Comparison of ENCODE assay signal across 30 cellular contexts in the genomic region with DNA sequence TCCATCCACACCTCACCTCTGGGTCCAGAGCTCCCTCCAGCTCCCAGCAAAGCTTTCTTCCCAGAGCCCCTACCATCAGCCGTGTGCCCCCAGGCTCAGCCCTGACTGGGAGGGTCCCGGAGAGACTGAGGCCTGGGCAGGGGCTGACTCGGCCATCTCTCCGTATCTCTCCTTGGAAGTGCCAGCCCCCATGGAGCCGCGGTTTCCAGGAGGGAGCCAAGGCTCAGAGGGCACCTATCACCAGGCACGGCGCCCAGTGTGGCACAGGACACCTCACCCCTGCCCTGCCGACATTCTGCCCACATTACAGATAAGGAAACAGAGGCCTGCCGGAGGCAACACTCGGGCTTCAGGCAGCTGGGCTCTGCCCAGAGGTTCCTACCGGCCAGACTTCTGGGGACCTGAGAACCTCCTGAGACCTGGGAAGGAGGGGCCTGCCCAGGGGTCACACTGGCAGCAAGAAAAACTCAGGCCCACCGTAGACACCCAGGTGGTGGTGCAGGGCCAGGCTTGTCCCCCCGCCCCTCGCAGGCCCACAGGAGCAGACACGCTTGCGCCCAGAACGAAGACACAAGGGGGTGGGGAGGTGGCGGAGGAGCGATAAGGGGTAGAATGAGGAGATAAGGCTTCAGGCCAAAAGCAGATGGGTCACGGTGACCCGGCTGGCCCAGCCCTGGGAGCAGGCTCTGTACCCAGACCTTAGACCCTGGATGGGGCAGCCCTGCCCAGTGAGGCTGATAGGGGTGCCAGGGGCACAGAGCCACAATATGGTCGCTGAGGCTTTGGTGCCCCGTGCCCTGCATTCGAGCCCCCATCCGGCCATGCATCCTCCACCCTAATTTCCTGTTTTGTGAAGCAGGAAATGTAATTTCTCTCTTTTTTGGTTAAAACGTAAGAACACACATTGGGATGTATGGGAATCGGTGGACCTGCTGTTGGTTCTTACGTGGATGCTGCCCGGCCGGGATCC. TPM values are rescaled to one million over a fixed set of nuclear protein-coding genes. Genes with fewer than 3 reads are reported as not detected.
DNase-seq lines count a peak whose midpoint lies in the region; ATAC-seq and TF ChIP-seq lines count a peak whose summit lies in the region.
"Had no signal": no experiment of that assay in that cellular context is flagged by ENCODE, and none has a peak within 500 bp of the region (broad histone marks: within the 10 kb centered on the region; RNA-seq: fewer than 3 reads in every experiment).

No MANE protein-coding gene starts in this region.

- peak overlapping the region; percentile 84 for H3K27ac Mint-ChIP-seq in activated naive CD4-positive, alpha-beta T cell treated with anti-CD3 and anti-CD28 coated beads, Interleukin-2, amount 10 ng/mL, durations not matched to agents 7 days and 5 days
- no peak overlapping the region for H3K27ac Mint-ChIP-seq in activated naive CD4-positive, alpha-beta T cell treated with anti-CD3 and anti-CD28 coated beads for 36 hours
- H3K27ac Mint-ChIP-seq in CD8-positive, alpha-beta T cell: peak overlapping the region; percentile 86
- H3K27ac Mint-ChIP-seq in WTC11: peak overlapping the region; percentile 75; the same call in 1 of the 2 replicates
- peak overlapping the region; percentile 54 to 97 (median 87) for H3K27ac Mint-ChIP-seq in naive thymus-derived CD4-positive, alpha-beta T cell
- H3K27ac Mint-ChIP-seq: activated T-helper 2 cell treated with anti-CD3 and anti-CD28 coated beads, Interferon-gamma antibody, Interleukin-2, Interleukin-4, amounts not matched to agents 10 μg/mL and 5 μg/mL and 100 μg/mL, durations not matched to agents 14 hours and 24 hours and 36 hours had no signal

- no peaks in the 10 kb centered on the region for H3K27me3 ChIP-seq in CD8-positive, alpha-beta T cell (ENCODE audit: insufficient read depth, low read length)
- H3K27me3 ChIP-seq in naive thymus-derived CD4-positive, alpha-beta T cell (ENCODE audit: control insufficient read depth in 2 of 2, insufficient read depth in 2 of 2, low read length in 2 of 2): no peaks in the 10 kb centered on the region

- peaks cover 25% of the 10 kb centered on the region for H3K4me1 ChIP-seq in CD8-positive, alpha-beta T cell (ENCODE audit: insufficient read depth, low read length)
- peaks cover 0 to 17% of the 10 kb centered on the region in 2 donors for H3K4me1 ChIP-seq in naive thymus-derived CD4-positive, alpha-beta T cell (ENCODE audit: control insufficient read depth in 2 of 2, insufficient read depth in 2 of 2, low read length in 2 of 2)
- H3K4me1 ChIP-seq: A549, heart left ventricle, suprapubic skin had no signal

- TF ChIP-seq CTCF in CD8-positive, alpha-beta T cell (IDR thresholded peaks at IDR 0.05): no peak
- no peak for TF ChIP-seq CTCF in WTC11 (IDR thresholded peaks at IDR 0.05)

- no peak for ATAC-seq in CD8-positive, alpha-beta T cell
- ATAC-seq in WTC11 (no peak), HG03139 (IDR thresholded peaks at IDR 0.05; ENCODE audit: unreplicated experiment) (no peak), GM21381 (IDR thresholded peaks at IDR 0.05; ENCODE audit: unreplicated experiment) (no peak)
- no peak for ATAC-seq in naive thymus-derived CD4-positive, alpha-beta T cell
- ATAC-seq: heart left ventricle had no signal

- H3K9me3 ChIP-seq in CD8-positive, alpha-beta T cell (ENCODE audit: low read length): no peaks in the 10 kb centered on the region
- H3K9me3 ChIP-seq in naive thymus-derived CD4-positive, alpha-beta T cell (ENCODE audit: control insufficient read depth in 2 of 3, low read length in 3 of 3): no peaks in the 10 kb centered on the region
- H3K9me3 ChIP-seq: A549, heart left ventricle, suprapubic skin had no signal

- intact Hi-C loops in activated naive CD4-positive, alpha-beta T cell treated with anti-CD3 and anti-CD28 coated beads for 36 hours (cut with micrococcal nuclease): no loop called here
- intact Hi-C loops in CD8-positive, alpha-beta T cell (cut with DNase I, micrococcal nuclease): no loop called here
- intact Hi-C loops in naive thymus-derived CD4-positive, alpha-beta T cell (cut with micrococcal nuclease): no loop called here

- CTCF ChIA-PET in activated naive CD4-positive, alpha-beta T cell treated with anti-CD3 and anti-CD28 coated beads, Interleukin-2, amount 10 ng/mL, durations not matched to agents 7 days and 5 days (lab: Charles Lee): no interaction called here
- CTCF ChIA-PET in activated naive CD4-positive, alpha-beta T cell treated with anti-CD3 and anti-CD28 coated beads for 36 hours (lab: Charles Lee): no interaction called here
- CTCF ChIA-PET in CD8-positive, alpha-beta T cell (lab: Charles Lee): no interaction called here
- CTCF ChIA-PET in WTC11 (lab: Charles Lee): interaction anchor here (0.9 kb wide), 1 partner anchor 42 kb away, joined by 3 read pairs; no protein-coding TSS in a partner anchor
- CTCF ChIA-PET in naive thymus-derived CD4-positive, alpha-beta T cell (lab: Charles Lee): no interaction called here

- H3K4me3 Mint-ChIP-seq in activated naive CD4-positive, alpha-beta T cell treated with anti-CD3 and anti-CD28 coated beads, Interleukin-2, amount 10 ng/mL, durations not matched to agents 7 days and 5 days: peak overlapping the region; percentile 13
- no peak overlapping the region for H3K4me3 Mint-ChIP-seq in activated naive CD4-positive, alpha-beta T cell treated with anti-CD3 and anti-CD28 coated beads for 36 hours
- peak overlapping the region; percentile 76 for H3K4me3 Mint-ChIP-seq in CD8-positive, alpha-beta T cell
- H3K4me3 Mint-ChIP-seq in WTC11: no peak overlapping the region
- H3K4me3 Mint-ChIP-seq in naive thymus-derived CD4-positive, alpha-beta T cell: peak overlapping the region; percentile 39 to 86 (median 72)
- H3K4me3 Mint-ChIP-seq: IgD-negative memory B cell had no signal

- H3K4me3 ChIP-seq in CD8-positive, alpha-beta T cell (ENCODE audit: low read depth, low read length): peak overlapping the region; percentile 45
- no peak overlapping the region for H3K4me3 ChIP-seq in naive thymus-derived CD4-positive, alpha-beta T cell (ENCODE audit: low read length)
- H3K4me3 ChIP-seq: A549, heart left ventricle, smooth muscle cell, suprapubic skin had no signal

- peaks cover 3% of the 10 kb centered on the region for H3K27me3 Mint-ChIP-seq in activated naive CD4-positive, alpha-beta T cell treated with anti-CD3 and anti-CD28 coated beads, Interleukin-2, amount 10 ng/mL, durations not matched to agents 7 days and 5 days
- no peaks in the 10 kb centered on the region for H3K27me3 Mint-ChIP-seq in activated naive CD4-positive, alpha-beta T cell treated with anti-CD3 and anti-CD28 coated beads for 36 hours (ENCODE audit: low read depth)
- H3K27me3 Mint-ChIP-seq in CD8-positive, alpha-beta T cell (ENCODE audit: low read depth): peaks cover 2% of the 10 kb centered on the region
- H3K27me3 Mint-ChIP-seq in WTC11 (ENCODE audit: low read depth): peaks cover 2% of the 10 kb centered on the region; the same call in 1 of the 2 replicates
- peaks cover 0 to 5% (median 0%) of the 10 kb centered on the region in 5 donors for H3K27me3 Mint-ChIP-seq in naive thymus-derived CD4-positive, alpha-beta T cell

- no peaks in the 10 kb centered on the region for H3K9me3 Mint-ChIP-seq in activated naive CD4-positive, alpha-beta T cell treated with anti-CD3 and anti-CD28 coated beads, Interleukin-2, amount 10 ng/mL, durations not matched to agents 7 days and 5 days
- H3K9me3 Mint-ChIP-seq in activated naive CD4-positive, alpha-beta T cell treated with anti-CD3 and anti-CD28 coated beads for 36 hours: no peaks in the 10 kb centered on the region
- no peaks in the 10 kb centered on the region for H3K9me3 Mint-ChIP-seq in CD8-positive, alpha-beta T cell
- no peaks in the 10 kb centered on the region for H3K9me3 Mint-ChIP-seq in WTC11
- H3K9me3 Mint-ChIP-seq in naive thymus-derived CD4-positive, alpha-beta T cell: peaks cover 0 to 2% (median 0%) of the 10 kb centered on the region in 11 donors
- H3K9me3 Mint-ChIP-seq: activated T-helper 2 cell treated with anti-CD3 and anti-CD28 coated beads, Interferon-gamma antibody, Interleukin-2, Interleukin-4, amounts not matched to agents 10 μg/mL and 5 μg/mL and 100 μg/mL, durations not matched to agents 14 hours and 24 hours and 36 hours; IgD-negative memory B cell had no signal

- no peak overlapping the region for H3K27ac ChIP-seq in CD8-positive, alpha-beta T cell (ENCODE audit: low read depth, low read length)
- peak overlapping the region; percentile 19 for H3K27ac ChIP-seq in naive thymus-derived CD4-positive, alpha-beta T cell (ENCODE audit: low read depth, low read length)
- H3K27ac ChIP-seq: A549, brain microvascular endothelial cell, heart left ventricle, suprapubic skin, VCaP had no signal

- peaks cover 16% of the 10 kb centered on the region for H3K4me1 Mint-ChIP-seq in activated naive CD4-positive, alpha-beta T cell treated with anti-CD3 and anti-CD28 coated beads, Interleukin-2, amount 10 ng/mL, durations not matched to agents 7 days and 5 days
- peaks cover 25% of the 10 kb centered on the region for H3K4me1 Mint-ChIP-seq in activated naive CD4-positive, alpha-beta T cell treated with anti-CD3 and anti-CD28 coated beads for 36 hours (ENCODE audit: low read depth)
- peaks cover 30% of the 10 kb centered on the region for H3K4me1 Mint-ChIP-seq in CD8-positive, alpha-beta T cell (ENCODE audit: low read depth)
- H3K4me1 Mint-ChIP-seq in WTC11: peaks cover 3% of the 10 kb centered on the region; the same call in 1 of the 2 replicates
- peaks cover 4 to 34% (median 30%) of the 10 kb centered on the region in 7 donors for H3K4me1 Mint-ChIP-seq in naive thymus-derived CD4-positive, alpha-beta T cell

- POLR2A ChIA-PET in CD8-positive, alpha-beta T cell (lab: Charles Lee): no interaction called here
- POLR2A ChIA-PET in WTC11 (lab: Charles Lee): no interaction called here
- POLR2A ChIA-PET in naive thymus-derived CD4-positive, alpha-beta T cell (lab: Charles Lee): no interaction called here

- no peaks in the 10 kb centered on the region for H3K36me3 ChIP-seq in CD8-positive, alpha-beta T cell (ENCODE audit: insufficient read depth, low read length)
- no peaks in the 10 kb centered on the region for H3K36me3 ChIP-seq in naive thymus-derived CD4-positive, alpha-beta T cell (ENCODE audit: control insufficient read depth in 2 of 3, insufficient read depth in 3 of 3, low read length in 3 of 3)
- H3K36me3 ChIP-seq: brain microvascular endothelial cell, heart left ventricle, suprapubic skin had no signal

- peak; percentile 32 for DNase-seq in activated naive CD4-positive, alpha-beta T cell treated with anti-CD3 and anti-CD28 coated beads, Interleukin-2, amount 10 ng/mL, durations not matched to agents 7 days and 5 days
- no peak for DNase-seq in activated naive CD4-positive, alpha-beta T cell treated with anti-CD3 and anti-CD28 coated beads for 36 hours
- no peak for DNase-seq in CD8-positive, alpha-beta T cell
- DNase-seq in WTC11 (ENCODE audit: low spot score) (no peak), DMS53 treated with DMSO at 0.1 percent for 48 hours (lab: John Stamatoyannopoulos, UW; ENCODE audit: unreplicated experiment) (no peak)
- peak in 2 of 9 donors; percentile 5 to 11 for DNase-seq in naive thymus-derived CD4-positive, alpha-beta T cell
- DNase-seq: activated CD4-positive, alpha-beta T cell treated with anti-CD3 and anti-CD28 coated beads, Interleukin-2, amount 50 U/mL, for 1 hour; brain microvascular endothelial cell; effector CD8-positive, alpha-beta T cell; EL; HCEC 1CT; NCI-H1417 treated with DMSO at 0.1 percent for 48 hours; NCI-H2107; occipital lobe; SHP77 treated with DMSO at 0.1 percent for 48 hours had no signal

- H3K36me3 Mint-ChIP-seq in activated naive CD4-positive, alpha-beta T cell treated with anti-CD3 and anti-CD28 coated beads, Interleukin-2, amount 10 ng/mL, durations not matched to agents 7 days and 5 days: no peaks in the 10 kb centered on the region
- no peaks in the 10 kb centered on the region for H3K36me3 Mint-ChIP-seq in activated naive CD4-positive, alpha-beta T cell treated with anti-CD3 and anti-CD28 coated beads for 36 hours (ENCODE audit: low read depth)
- H3K36me3 Mint-ChIP-seq in CD8-positive, alpha-beta T cell: no peaks in the 10 kb centered on the region
- H3K36me3 Mint-ChIP-seq in WTC11: no peaks in the 10 kb centered on the region
- H3K36me3 Mint-ChIP-seq in naive thymus-derived CD4-positive, alpha-beta T cell: no peaks in the 10 kb centered on the region
- H3K36me3 Mint-ChIP-seq: IgD-negative memory B cell had no signal

RNA-seq across cellular contexts. Expression of gene NR5A1, which starts 11.8 kb away (rescaled TPM):
- total RNA-seq in activated naive CD4-positive, alpha-beta T cell treated with anti-CD3 and anti-CD28 coated beads for 36 hours: not detected
- not detected for total RNA-seq in CD8-positive, alpha-beta T cell
- 0.39 to 0.77 TPM (median 0.60 TPM) in 3 replicates for total RNA-seq in WTC11 (2021)
- total RNA-seq in naive thymus-derived CD4-positive, alpha-beta T cell: under 1 TPM in 1 of 5 experiments, not detected in 4; 0.11 TPM
- not detected for polyA plus RNA-seq in naive thymus-derived CD4-positive, alpha-beta T cell
- total RNA-seq: activated T-helper 2 cell treated with anti-CD3 and anti-CD28 coated beads, Interferon-gamma antibody, Interleukin-2, Interleukin-4, amounts not matched to agents 10 μg/mL and 5 μg/mL and 100 μg/mL, durations not matched to agents 14 hours and 24 hours and 36 hours; epithelial cell of proximal tubule; fibroblast of villous mesenchyme; heart left ventricle; MCF 10A; NCI-H460; renal cortical epithelial cell; smooth muscle cell; suprapubic skin; ureter had no signal
- polyA plus RNA-seq: A549, IgD-negative memory B cell, smooth muscle cell had no signal

RNA-seq across cellular contexts. Expression of gene ADGRD2, which starts 45.1 kb away (rescaled TPM):
- total RNA-seq in activated naive CD4-positive, alpha-beta T cell treated with anti-CD3 and anti-CD28 coated beads for 36 hours: not detected
- total RNA-seq in CD8-positive, alpha-beta T cell: not detected
- total RNA-seq in WTC11 (2021): 0.61 to 1.6 TPM (median 1.3 TPM) in 3 replicates
- not detected for total RNA-seq in naive thymus-derived CD4-positive, alpha-beta T cell
- not detected for polyA plus RNA-seq in naive thymus-derived CD4-positive, alpha-beta T cell
- total RNA-seq: activated T-helper 2 cell treated with anti-CD3 and anti-CD28 coated beads, Interferon-gamma antibody, Interleukin-2, Interleukin-4, amounts not matched to agents 10 μg/mL and 5 μg/mL and 100 μg/mL, durations not matched to agents 14 hours and 24 hours and 36 hours; epithelial cell of proximal tubule; fibroblast of villous mesenchyme; heart left ventricle; MCF 10A; NCI-H460; occipital lobe; renal cortical epithelial cell; smooth muscle cell had no signal
- polyA plus RNA-seq: A549, heart left ventricle, IgD-negative memory B cell, smooth muscle cell had no signal

Comparison
In these comparisons a context has a peak if more than half of its experiments do, and no peak if none do; other contexts are left out.
1. H3K4me3 Mint-ChIP-seq: peak in activated naive CD4-positive, alpha-beta T cell treated with anti-CD3 and anti-CD28 coated beads, Interleukin-2, amount 10 ng/mL, durations not matched to agents 7 days and 5 days (single experiment), CD8-positive, alpha-beta T cell (single experiment) and naive thymus-derived CD4-positive, alpha-beta T cell (10 of 10); none in activated naive CD4-positive, alpha-beta T cell treated with anti-CD3 and anti-CD28 coated beads for 36 hours (single experiment) and WTC11 (single experiment).